18 cellular contexts compared by ENCODE assay signal in genomic region chr1:230600111-230601000, GRCh38.
"Had no signal": no experiment of that assay in that cellular context is flagged by ENCODE, and none has a peak within 500 bp of the region (broad histone marks: within the 10 kb centered on the region; RNA-seq: fewer than 3 reads in every experiment).

No MANE protein-coding gene starts in this region.

- H3K27ac ChIP-seq: brain microvascular endothelial cell, gastrocnemius medialis, heart right ventricle, right lobe of liver, stomach, testis had no signal

- H3K9me3 ChIP-seq: gastrocnemius medialis, right lobe of liver, testis had no signal

- ATAC-seq: effector memory CD8-positive, alpha-beta T cell; gastrocnemius medialis; heart right ventricle; left ventricle myocardium superior; right lobe of liver; T-cell had no signal

- H3K4me3 ChIP-seq: gastrocnemius medialis, heart right ventricle, right lobe of liver, stomach, testis had no signal

- H3K27me3 ChIP-seq: brain microvascular endothelial cell, gastrocnemius medialis, right lobe of liver, stomach, testis had no signal

- H3K36me3 ChIP-seq: brain microvascular endothelial cell, gastrocnemius medialis, heart right ventricle, right lobe of liver, stomach had no signal

- DNase-seq: activated CD4-positive, CD25-positive, alpha-beta regulatory T cell treated with anti-CD3 and anti-CD28 coated beads, Interleukin-2, amount 50 U/mL, for 72 hours; activated naive CD8-positive, alpha-beta T cell treated with anti-CD3 and anti-CD28 coated beads for 36 hours; amygdala; brain microvascular endothelial cell; dermis blood vessel endothelial cell; effector memory CD8-positive, alpha-beta T cell; gastrocnemius medialis; heart right ventricle; kidney; left ventricle myocardium superior; mesenchymal stem cell; nephron progenitor cell; occipital lobe; right lobe of liver; stomach; T-cell; T-helper 9 cell; testis had no signal

- H3K4me1 ChIP-seq: gastrocnemius medialis, heart right ventricle, right lobe of liver, stomach, testis had no signal
